ENCODE assay signal across 26 cellular contexts in genomic region chr5:105619725-105620124, GRCh38.
"Had no signal": no experiment of that assay in that cellular context is flagged by ENCODE, and none has a peak within 500 bp of the region (broad histone marks: within the 10 kb centered on the region; RNA-seq: fewer than 3 reads in every experiment).

No MANE protein-coding gene starts in this region.

- H3K4me1 ChIP-seq: Peyer's patch, SJSA1 had no signal

- DNase-seq: activated CD4-positive, alpha-beta memory T cell treated with anti-CD3 and anti-CD28 coated beads, Interleukin-2, amount 10 ng/mL, durations not matched to agents 7 days and 5 days; activated CD4-positive, alpha-beta T cell treated with anti-CD3 and anti-CD28 coated beads for 36 hours; activated CD4-positive, alpha-beta T cell treated with anti-CD3 and anti-CD28 coated beads, Interleukin-2, amount 50 U/mL, for 1 hour; activated CD4-positive, CD25-positive, alpha-beta regulatory T cell; activated gamma-delta T cell; activated naive CD4-positive, alpha-beta T cell treated with anti-CD3 and anti-CD28 coated beads for 36 hours; activated T-cell treated with anti-CD3 and anti-CD28 coated beads for 4 hours; activated T-cell treated with anti-CD3 and anti-CD28 coated beads, Interleukin-2, amount 50 U/mL, for 48 hours; amygdala; KG1; MG63; MV-4-11; NCI-H1092 treated with DMSO at 0.1 percent for 48 hours; NCI-H1436; NCI-H187 treated with DMSO at 0.1 percent for 48 hours; NCI-H2081 treated with DMSO at 0.1 percent for 48 hours; NCI-H446; NCI-H524; NCI-H82; OCI-M1; Peyer's patch; Right ventricle myocardium superior had no signal

- H3K36me3 ChIP-seq: cardiac muscle cell, MG63, Peyer's patch, SJSA1 had no signal

- H3K27me3 ChIP-seq: cardiac muscle cell, MG63, Peyer's patch, SJSA1 had no signal

- H3K4me3 ChIP-seq: cardiac muscle cell, MG63, Peyer's patch, SJSA1 had no signal

- H3K27ac ChIP-seq: cardiac muscle cell, Peyer's patch, RWPE1, SJSA1, VCaP had no signal

- H3K9me3 ChIP-seq: MG63, Peyer's patch, SJSA1 had no signal
